In the genomic region with DNA sequence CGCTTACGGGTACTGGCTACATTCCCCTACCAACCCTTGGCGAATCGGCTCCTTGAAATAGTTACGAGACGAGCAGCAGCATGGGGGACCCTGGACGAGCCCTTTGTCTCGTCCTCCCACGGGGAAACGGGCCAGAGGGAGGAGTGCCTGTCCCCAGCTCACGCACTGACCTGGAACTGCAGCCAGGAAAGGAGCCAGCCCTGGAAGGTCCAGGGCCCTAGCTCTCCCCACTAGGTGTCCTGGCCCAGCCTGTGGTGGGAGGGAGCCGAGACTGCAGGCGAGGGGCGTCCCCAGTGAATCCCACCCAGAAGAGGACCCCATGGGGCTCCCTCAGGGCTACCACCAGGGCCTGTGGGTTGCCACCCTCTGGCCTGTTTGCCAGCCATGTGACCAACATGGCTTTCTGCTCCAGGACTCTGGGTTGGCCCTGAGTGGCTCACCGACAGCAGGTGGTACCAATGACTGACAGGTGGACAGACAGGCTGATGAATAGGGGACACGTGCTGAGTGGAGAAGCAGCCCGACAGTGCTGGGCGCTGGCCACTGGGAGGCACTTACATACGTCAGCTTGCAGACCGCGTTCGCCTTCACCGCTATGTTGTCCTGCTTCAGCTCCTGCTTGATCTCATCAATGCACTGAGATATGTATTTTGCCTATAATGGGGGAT, we compare ENCODE assay signal across 14 cellular contexts.
"Had no signal": no experiment of that assay in that cellular context is flagged by ENCODE, and none has a peak within 500 bp of the region (broad histone marks: within the 10 kb centered on the region; RNA-seq: fewer than 3 reads in every experiment).

No MANE protein-coding gene starts in this region.

- H3K27me3 ChIP-seq: pancreas, tibial nerve had no signal

- H3K9me3 ChIP-seq: pancreas, tibial nerve had no signal

- H3K27me3 Mint-ChIP-seq: activated CD4-positive, alpha-beta memory T cell treated with anti-CD3 and anti-CD28 coated beads, Interleukin-2, amount 10 ng/mL, durations not matched to agents 7 days and 5 days; dendritic cell treated with granulocyte-macrophage colony-stimulating factor and Interleukin-4, amounts not matched to agents 40 ng/mL and 50 ng/mL, for 4 days; memory B cell; stimulated activated memory B cell treated with anti-CD40 and anti-IgM and Interleukin-4, amounts not matched to agents 10 μg/mL and 1 μg/mL and 100 μg/mL, for 72 hours had no signal

- H3K4me1 ChIP-seq: pancreas had no signal

- H3K4me3 ChIP-seq: pancreas, tibial nerve had no signal

- H3K9me3 Mint-ChIP-seq: activated CD4-positive, alpha-beta memory T cell treated with anti-CD3 and anti-CD28 coated beads, Interleukin-2, amount 10 ng/mL, durations not matched to agents 7 days and 5 days; activated T-helper 1 cell treated with anti-CD3 and anti-CD28 coated beads, Interleukin-12 subunit alpha, Interleukin-12 subunit beta, Interleukin-2, Interleukin-4 antibody, amounts not matched to agents 30 ng/mL and 10 ng/mL and 1 ng/mL, durations not matched to agents 14 hours and 24 hours and 36 hours; dendritic cell treated with granulocyte-macrophage colony-stimulating factor and Interleukin-4, amounts not matched to agents 40 ng/mL and 50 ng/mL, for 4 days; memory B cell; nephron; stimulated activated memory B cell treated with anti-CD40 and anti-IgM and Interleukin-4, amounts not matched to agents 10 μg/mL and 1 μg/mL and 100 μg/mL, for 72 hours had no signal

- DNase-seq: activated CD4-positive, alpha-beta memory T cell treated with anti-CD3 and anti-CD28 coated beads, Interleukin-2, amount 10 ng/mL, durations not matched to agents 7 days and 5 days; activated CD4-positive, CD25-positive, alpha-beta regulatory T cell treated with anti-CD3 and anti-CD28 coated beads, Interleukin-2, amount 50 U/mL, for 72 hours; activated CD8-positive, alpha-beta memory T cell treated with anti-CD3 and anti-CD28 coated beads, Interleukin-2, amount 50 U/mL, for 4 hours; activated naive CD4-positive, alpha-beta T cell; central memory CD4-positive, alpha-beta T cell; left colon; small intestine had no signal

- H3K27ac ChIP-seq: pancreas, tibial nerve had no signal

- H3K4me3 Mint-ChIP-seq: activated CD4-positive, alpha-beta memory T cell treated with anti-CD3 and anti-CD28 coated beads, Interleukin-2, amount 10 ng/mL, durations not matched to agents 7 days and 5 days; activated T-helper 1 cell treated with anti-CD3 and anti-CD28 coated beads, Interleukin-12 subunit alpha, Interleukin-12 subunit beta, Interleukin-2, Interleukin-4 antibody, amounts not matched to agents 30 ng/mL and 10 ng/mL and 1 ng/mL, durations not matched to agents 14 hours and 24 hours and 36 hours; dendritic cell treated with granulocyte-macrophage colony-stimulating factor and Interleukin-4, amounts not matched to agents 40 ng/mL and 50 ng/mL, for 4 days; memory B cell; nephron; stimulated activated memory B cell treated with anti-CD40 and anti-IgM and Interleukin-4, amounts not matched to agents 10 μg/mL and 1 μg/mL and 100 μg/mL, for 72 hours had no signal

- H3K27ac Mint-ChIP-seq: activated CD4-positive, alpha-beta memory T cell treated with anti-CD3 and anti-CD28 coated beads, Interleukin-2, amount 10 ng/mL, durations not matched to agents 7 days and 5 days; activated T-helper 1 cell treated with anti-CD3 and anti-CD28 coated beads, Interleukin-12 subunit alpha, Interleukin-12 subunit beta, Interleukin-2, Interleukin-4 antibody, amounts not matched to agents 30 ng/mL and 10 ng/mL and 1 ng/mL, durations not matched to agents 14 hours and 24 hours and 36 hours; dendritic cell treated with granulocyte-macrophage colony-stimulating factor and Interleukin-4, amounts not matched to agents 40 ng/mL and 50 ng/mL, for 4 days; memory B cell; stimulated activated memory B cell treated with anti-CD40 and anti-IgM and Interleukin-4, amounts not matched to agents 10 μg/mL and 1 μg/mL and 100 μg/mL, for 72 hours had no signal

- ATAC-seq: left colon; stimulated activated memory B cell treated with anti-CD40 and anti-IgM and Interleukin-4, amounts not matched to agents 10 μg/mL and 1 μg/mL and 100 μg/mL, for 72 hours had no signal
